ENCODE assay signal across 20 cellular contexts in genomic region chr19:34387446-34387810, GRCh38. TPM values are rescaled to one million over a fixed set of nuclear protein-coding genes. Genes with fewer than 3 reads are reported as not detected.
DNase-seq lines count a peak whose midpoint lies in the region; ATAC-seq, FAIRE-seq and TF ChIP-seq lines count a peak whose summit lies in the region.
"Had no signal": no experiment of that assay in that cellular context is flagged by ENCODE, and none has a peak within 500 bp of the region (broad histone marks: within the 10 kb centered on the region; RNA-seq: fewer than 3 reads in every experiment).

No MANE protein-coding gene starts in this region.

- H3K9me3 ChIP-seq in HEK293 (ENCODE audit: control insufficient read depth, insufficient read depth, low read depth, low read length) (no peaks in the 10 kb centered on the region), GM12878 (replicated peaks; ENCODE audit: control insufficient read depth, insufficient read depth, low read length) (no peaks in the 10 kb centered on the region), ascending aorta (no peaks in the 10 kb centered on the region), Peyer's patch (no peaks in the 10 kb centered on the region)
- H3K9me3 ChIP-seq: Caco-2 had no signal

- DNase-seq in GM12878 (ENCODE audit: low read depth, low spot score) (no peak), mesendoderm (peak; percentile 26), ascending aorta (ENCODE audit: low spot score in 2 of 2) (no peak), activated gamma-delta T cell (lab: John Stamatoyannopoulos, UW) (no peak), NCI-H1092 treated with DMSO at 0.1 percent for 48 hours (lab: John Stamatoyannopoulos, UW) (no peak), Peyer's patch (no peak)
- no peak for DNase-seq in stimulated activated effector memory CD8-positive, alpha-beta T cell treated with anti-CD3 and anti-CD28 coated beads, Interleukin-12 subunit alpha, Interleukin-12 subunit beta, amount 100 ng/mL, for 72 hours (ENCODE audit: low spot score in 2 of 2)
- DNase-seq: C1 segment of cervical spinal cord; CD8-positive, alpha-beta T cell; DMS153; DND-41; GM23248; H9; HFFc6 had no signal

- 100% methylated on average over 1 of the region's 1 CpG for WGBS in GM12878 (ENCODE audit: insufficient coverage, insufficient replicate concordance, low lambda C conversion rate, missing lambda C conversion rate)
- no CpG with 5 or more reads among the region's 1 CpG for WGBS in mesendoderm (ENCODE audit: extremely low coverage, insufficient coverage, low lambda C conversion rate)

- H3K79me2 ChIP-seq in GM12878 (ENCODE audit: control insufficient read depth, insufficient read depth, low read length) (no peaks in the 10 kb centered on the region), mesendoderm (ENCODE audit: control insufficient read depth, insufficient read depth, low read length) (no peaks in the 10 kb centered on the region)

- no TSS peak for BruUV-seq in GM12878 (replicated peaks; lab: Mats Ljungman, UMichigan)

- no peak overlapping the region for H2BK5ac ChIP-seq in mesendoderm (ENCODE audit: low read length)

- TF ChIP-seq RAD21 in GM12878 (IDR thresholded peaks at IDR 0.05; ENCODE audit: insufficient read depth, low read depth, low read length) = no peak

- H3K4me2 ChIP-seq in GM12878 (ENCODE audit: control insufficient read depth, insufficient read depth) (no peak overlapping the region), mesendoderm (ENCODE audit: low read length) (no peak overlapping the region)

- no peak overlapping the region for H3K9ac ChIP-seq in GM12878 (ENCODE audit: control insufficient read depth, insufficient read depth, low read length)
- no peak overlapping the region for H3K9ac ChIP-seq in mesendoderm (ENCODE audit: low read length)
- H3K9ac ChIP-seq: GM23248 had no signal

- TF ChIP-seq POLR2A in GM12878 (IDR thresholded peaks at IDR 0.05; ENCODE audit: low read depth, low read length) (no peak), Peyer's patch (IDR thresholded peaks at IDR 0.05) (no peak)

- no peak for FAIRE-seq in GM12878 (lab: Jason Lieb, UNC)
- FAIRE-seq: G401.6, GM19239, H1 had no signal

- no peak for TF ChIP-seq CTCF in HEK293 (tag by site-specific recombination; IDR thresholded peaks at IDR 0.05)
- no peak for TF ChIP-seq CTCF in GM12878 (IDR thresholded peaks at IDR 0.05 in 2 of 3, conservative IDR thresholded peaks at IDR 0.05 in 1 of 3; ENCODE audit: control insufficient read depth in 2 of 3, extremely low read depth in 1 of 3, insufficient read depth in 1 of 3, low read depth in 3 of 3, low read length in 3 of 3)
- no peak for TF ChIP-seq CTCF in ascending aorta (IDR thresholded peaks at IDR 0.05)
- no peak for TF ChIP-seq CTCF in Peyer's patch (IDR thresholded peaks at IDR 0.05)

- no peak overlapping the region for H3K23ac ChIP-seq in mesendoderm (ENCODE audit: low read length)

- ATAC-seq in GM12878 = no peak
- no peak for ATAC-seq in stimulated activated effector memory CD8-positive, alpha-beta T cell treated with anti-CD3 and anti-CD28 coated beads, Interleukin-12 subunit alpha, Interleukin-12 subunit beta, amount 100 ng/mL, for 72 hours
- ATAC-seq: CD8-positive, alpha-beta T cell; HCT116 had no signal

- H3K4me1 ChIP-seq in HEK293 (ENCODE audit: control insufficient read depth, insufficient read depth, low read length) (no peaks in the 10 kb centered on the region), GM12878 (ENCODE audit: control insufficient read depth, insufficient read depth, low read length) (no peaks in the 10 kb centered on the region), mesendoderm (ENCODE audit: control insufficient read depth, low read depth, low read length) (no peaks in the 10 kb centered on the region), ascending aorta (no peaks in the 10 kb centered on the region), Peyer's patch (no peaks in the 10 kb centered on the region)
- H3K4me1 ChIP-seq: Caco-2 had no signal

- in situ Hi-C loops in GM12878 (cut with MboI) = no loop called here

- H4K8ac ChIP-seq in mesendoderm (ENCODE audit: low read depth, low read length) = no peak overlapping the region

- SMC1A ChIA-PET in GM12878 (lab: Charles Lee; ENCODE audit: uncharacterized antibody, unreplicated experiment) = no interaction called here

- H2BK15ac ChIP-seq in mesendoderm (replicated peaks; ENCODE audit: low read depth) = no peak overlapping the region

- no peak overlapping the region for H3K4me3 Mint-ChIP-seq in stimulated activated effector memory CD8-positive, alpha-beta T cell treated with anti-CD3 and anti-CD28 coated beads, Interleukin-12 subunit alpha, Interleukin-12 subunit beta, amount 100 ng/mL, for 72 hours
- H3K4me3 Mint-ChIP-seq: CD8-positive, alpha-beta T cell; H9; HFFc6 had no signal

- no peak overlapping the region for H3K18ac ChIP-seq in mesendoderm (ENCODE audit: low read length)

- H2AFZ ChIP-seq in GM12878 (ENCODE audit: control insufficient read depth, low read depth, low read length) = no peak overlapping the region
- H2AFZ ChIP-seq: GM23248 had no signal

- H3K27ac ChIP-seq in HEK293 (ENCODE audit: extremely low read depth, low read depth, low read length) = no peak overlapping the region
- H3K27ac ChIP-seq in GM12878 (ENCODE audit: control insufficient read depth, insufficient read depth) = no peak overlapping the region
- no peak overlapping the region for H3K27ac ChIP-seq in mesendoderm (ENCODE audit: low read depth, low read length)
- H3K27ac ChIP-seq in ascending aorta = no peak overlapping the region
- no peak overlapping the region for H3K27ac ChIP-seq in Peyer's patch
- H3K27ac ChIP-seq: GM23248 had no signal

- peak overlapping the region; percentile 65 for H3K27ac Mint-ChIP-seq in stimulated activated effector memory CD8-positive, alpha-beta T cell treated with anti-CD3 and anti-CD28 coated beads, Interleukin-12 subunit alpha, Interleukin-12 subunit beta, amount 100 ng/mL, for 72 hours
- H3K27ac Mint-ChIP-seq: HFFc6 had no signal

- no peak overlapping the region for H4K5ac ChIP-seq in mesendoderm (ENCODE audit: low read length)

- H3K4me3 ChIP-seq in HEK293 (ENCODE audit: low read depth, low read length) (no peak overlapping the region), GM12878 (no peak overlapping the region), mesendoderm (ENCODE audit: low read length) (no peak overlapping the region), ascending aorta (no peak overlapping the region), Peyer's patch (no peak overlapping the region)
- H3K4me3 ChIP-seq: GM23248 had no signal

- H3K56ac ChIP-seq in mesendoderm (ENCODE audit: low read length) = no peak overlapping the region

- peaks cover 76 to 96% of the 10 kb centered on the region in 2 experiments for H3K36me3 ChIP-seq in HEK293 (ENCODE audit: control insufficient read depth in 2 of 2, insufficient read depth in 1 of 2, low read length in 2 of 2)
- peaks cover 44 to 74% of the 10 kb centered on the region in 2 experiments for H3K36me3 ChIP-seq in GM12878 (ENCODE audit: control insufficient read depth in 2 of 2, insufficient read depth in 2 of 2, low read length in 1 of 2)
- peaks cover 21% of the 10 kb centered on the region for H3K36me3 ChIP-seq in mesendoderm (ENCODE audit: control insufficient read depth, insufficient read depth, low read length)
- peaks cover 45 to 74% of the 10 kb centered on the region in 2 donors for H3K36me3 ChIP-seq in ascending aorta
- H3K36me3 ChIP-seq in Peyer's patch = peaks cover 0 to 96% (median 2%) of the 10 kb centered on the region in 3 donors

- POLR2A ChIA-PET in HEK293 (lab: Yijun Ruan, JAX) = no interaction called here
- POLR2A ChIA-PET in GM12878 (lab: Charles Lee) = no interaction called here

- CTCF ChIA-PET in HEK293 (lab: Yijun Ruan, JAX) (no interaction called here), GM12878 (lab: Yijun Ruan, JAX) (no interaction called here)

- H3K9me3 Mint-ChIP-seq in stimulated activated effector memory CD8-positive, alpha-beta T cell treated with anti-CD3 and anti-CD28 coated beads, Interleukin-12 subunit alpha, Interleukin-12 subunit beta, amount 100 ng/mL, for 72 hours = no peaks in the 10 kb centered on the region
- H3K9me3 Mint-ChIP-seq: CD8-positive, alpha-beta T cell; H9; HFFc6 had no signal

- H3K36me3 Mint-ChIP-seq in stimulated activated effector memory CD8-positive, alpha-beta T cell treated with anti-CD3 and anti-CD28 coated beads, Interleukin-12 subunit alpha, Interleukin-12 subunit beta, amount 100 ng/mL, for 72 hours = no peaks in the 10 kb centered on the region

- no peak overlapping the region for H2AK5ac ChIP-seq in mesendoderm (ENCODE audit: low read length)

- no peaks in the 10 kb centered on the region; the same call in 1 of the 2 replicates for H4K20me1 ChIP-seq in GM12878 (ENCODE audit: control insufficient read depth, insufficient read depth)

- TF ChIP-seq EP300 in GM12878 (IDR thresholded peaks at IDR 0.05; ENCODE audit: borderline replicate concordance in 1 of 2, control insufficient read depth in 1 of 2, low read depth in 2 of 2, low read length in 2 of 2) = no peak

- H2BK120ac ChIP-seq in mesendoderm (ENCODE audit: low read depth, low read length) = no peak overlapping the region

- intact Hi-C loops in GM12878 (cut with micrococcal nuclease; ENCODE audit: unreplicated experiment) = no loop called here
- intact Hi-C loops in ascending aorta (cut with DNase I) = no loop called here

- H3K27me3 ChIP-seq in GM12878 (replicated peaks in 1 of 2; ENCODE audit: control insufficient read depth in 2 of 2, insufficient read depth in 2 of 2, low read length in 1 of 2) = no peaks in the 10 kb centered on the region
- no peaks in the 10 kb centered on the region for H3K27me3 ChIP-seq in mesendoderm (ENCODE audit: insufficient read depth, low read length, poor library complexity)
- H3K27me3 ChIP-seq in ascending aorta = no peaks in the 10 kb centered on the region
- no peaks in the 10 kb centered on the region for H3K27me3 ChIP-seq in Peyer's patch

- H3K79me1 ChIP-seq in mesendoderm (ENCODE audit: low read length) = peaks cover 2% of the 10 kb centered on the region

- H3K4ac ChIP-seq in mesendoderm (ENCODE audit: low read depth, low read length) = no peak overlapping the region

- H3K4me1 Mint-ChIP-seq in stimulated activated effector memory CD8-positive, alpha-beta T cell treated with anti-CD3 and anti-CD28 coated beads, Interleukin-12 subunit alpha, Interleukin-12 subunit beta, amount 100 ng/mL, for 72 hours = peaks cover 51% of the 10 kb centered on the region
- H3K4me1 Mint-ChIP-seq: H9 had no signal

- RAD21 ChIA-PET in GM12878 (lab: Charles Lee; ENCODE audit: unreplicated experiment) = no interaction called here

RNA-seq across cellular contexts. Expression of gene PDCD2L, which starts 16.8 kb away (rescaled TPM):
- 19.9 and 25.0 TPM in 2 replicates for total RNA-seq in GM12878 (2013; cell fraction: nucleolus; rRNA removed)
- total RNA-seq in GM12878 (2014; rRNA removed) (34.3 and 36.5 TPM in 2 replicates), GM12878 (2014; rRNA removed; fragmentation: Illumina TruSeq; extraction: Trizol) (27.0 and 31.0 TPM in 2 replicates), GM12878 (2021) (28.0 and 29.9 TPM in 2 replicates), ascending aorta (30.0 TPM), Peyer's patch (10 to 100 TPM in 2 of 4 donors, 1 to 10 TPM in 2; 8.6 to 14.0 (median 10.3) TPM)
- 14.1 TPM for polyA plus RNA-seq in GM12878 (2011; ENCODE audit: low read depth)
- polyA plus RNA-seq in GM12878 (2011; rRNA removed) (41.3 and 47.9 TPM in 2 replicates), GM12878 (2014; fragmentation: Illumina TruSeq; extraction: Trizol) (12.2 and 18.2 TPM in 2 replicates), GM12878 (2014; fragmentation: Nextera tagmentation; extraction: Ambion mirVana) (10 to 100 TPM in 1 of 2 experiments, 1 to 10 TPM in 1; 7.2 to 19.1 TPM), GM12878 (2014; rRNA removed) (32.2 and 32.5 TPM in 2 replicates), GM12878 (2016; fragmentation: Nextera tagmentation; extraction: Ambion mirVana) (10 to 100 TPM; 25.7 to 25.8 TPM)
- polyA plus RNA-seq in GM12878 (2011; cell fraction: cytosol; rRNA removed) = 36.8 and 44.3 TPM in 2 replicates
- 21.6 and 28.4 TPM in 2 replicates for polyA plus RNA-seq in GM12878 (2011; cell fraction: nucleus; rRNA removed)
- 15.9 and 18.3 TPM in 2 replicates for polyA plus RNA-seq in GM12878 (2012)
- 32.1 and 36.2 TPM in 2 replicates for polyA minus RNA-seq in GM12878 (2011; rRNA and poly(A)+ RNA removed)
- polyA minus RNA-seq in GM12878 (2011; cell fraction: cytosol; rRNA and poly(A)+ RNA removed) = 8.7 and 11.1 TPM in 2 replicates
- polyA minus RNA-seq in GM12878 (2011; cell fraction: nucleus; rRNA and poly(A)+ RNA removed) = 5.7 and 10.2 TPM in 2 replicates
- 72.4 TPM for polyA plus RNA-seq in mesendoderm (2013, experiment 1 of 2)
- 67.4 TPM for polyA plus RNA-seq in mesendoderm (2013, experiment 2 of 2)

RNA-seq across cellular contexts. Expression of gene GPI, which starts 22.4 kb away (rescaled TPM):
- total RNA-seq in GM12878 (2013; cell fraction: nucleolus; rRNA removed) = 401 and 455 TPM in 2 replicates
- total RNA-seq in GM12878 (2014; rRNA removed) = 190 and 208 TPM in 2 replicates
- total RNA-seq in GM12878 (2014; rRNA removed; fragmentation: Illumina TruSeq; extraction: Trizol) = 132 and 145 TPM in 2 replicates
- 389 and 390 TPM in 2 replicates for total RNA-seq in GM12878 (2021)
- polyA plus RNA-seq in GM12878 (2011; ENCODE audit: low read depth) = 425 TPM
- polyA plus RNA-seq in GM12878 (2011; rRNA removed) = 73.4 and 161 TPM in 2 replicates
- polyA plus RNA-seq in GM12878 (2011; cell fraction: cytosol; rRNA removed) = 243 and 341 TPM in 2 replicates
- 464 and 522 TPM in 2 replicates for polyA plus RNA-seq in GM12878 (2011; cell fraction: nucleus; rRNA removed)
- 590 and 669 TPM in 2 replicates for polyA plus RNA-seq in GM12878 (2012)
- polyA plus RNA-seq in GM12878 (2014; fragmentation: Illumina TruSeq; extraction: Trizol) = 164 and 308 TPM in 2 replicates
- 100 to 1,000 TPM; 124 to 133 TPM for polyA plus RNA-seq in GM12878 (2014; fragmentation: Nextera tagmentation; extraction: Ambion mirVana)
- 171 and 202 TPM in 2 replicates for polyA plus RNA-seq in GM12878 (2014; rRNA removed)
- 100 to 1,000 TPM; 387 to 400 TPM for polyA plus RNA-seq in GM12878 (2016; fragmentation: Nextera tagmentation; extraction: Ambion mirVana)
- polyA minus RNA-seq in GM12878 (2011; rRNA and poly(A)+ RNA removed) = 290 and 381 TPM in 2 replicates
- 243 and 254 TPM in 2 replicates for polyA minus RNA-seq in GM12878 (2011; cell fraction: cytosol; rRNA and poly(A)+ RNA removed)
- 138 and 217 TPM in 2 replicates for polyA minus RNA-seq in GM12878 (2011; cell fraction: nucleus; rRNA and poly(A)+ RNA removed)
- polyA plus RNA-seq in mesendoderm (2013, experiment 1 of 2) = 123 TPM
- 126 TPM for polyA plus RNA-seq in mesendoderm (2013, experiment 2 of 2)
- 337 TPM for total RNA-seq in ascending aorta
- 100 to 1,000 TPM; 191 to 292 (median 234) TPM for total RNA-seq in Peyer's patch

RNA-seq across cellular contexts. Expression of gene UBA2, which starts 40.8 kb away (rescaled TPM):
- total RNA-seq in GM12878 (2013; cell fraction: nucleolus; rRNA removed) = 87.5 and 121 TPM in 2 replicates
- total RNA-seq in GM12878 (2014; rRNA removed) (80.0 and 103 TPM in 2 replicates), GM12878 (2014; rRNA removed; fragmentation: Illumina TruSeq; extraction: Trizol) (129 and 137 TPM in 2 replicates), GM12878 (2021) (96.3 and 104 TPM in 2 replicates), ascending aorta (162 TPM), Peyer's patch (100 to 1,000 TPM in 1 of 4 donors, 10 to 100 TPM in 3; 34.0 to 102 (median 49.2) TPM)
- polyA plus RNA-seq in GM12878 (2011; ENCODE audit: low read depth) = 57.9 TPM
- polyA plus RNA-seq in GM12878 (2011; rRNA removed) (237 and 372 TPM in 2 replicates), GM12878 (2014; fragmentation: Illumina TruSeq; extraction: Trizol) (117 and 145 TPM in 2 replicates), GM12878 (2014; fragmentation: Nextera tagmentation; extraction: Ambion mirVana) (10 to 100 TPM; 50.6 to 54.2 TPM), GM12878 (2014; rRNA removed) (99.7 and 113 TPM in 2 replicates), GM12878 (2016; fragmentation: Nextera tagmentation; extraction: Ambion mirVana) (100 to 1,000 TPM in 1 of 2 experiments, 10 to 100 TPM in 1; 98.5 to 122 TPM)
- polyA plus RNA-seq in GM12878 (2011; cell fraction: cytosol; rRNA removed) = 117 and 164 TPM in 2 replicates
- 86.3 and 92.6 TPM in 2 replicates for polyA plus RNA-seq in GM12878 (2011; cell fraction: nucleus; rRNA removed)
- 80.0 and 118 TPM in 2 replicates for polyA plus RNA-seq in GM12878 (2012)
- 220 and 320 TPM in 2 replicates for polyA minus RNA-seq in GM12878 (2011; rRNA and poly(A)+ RNA removed)
- 93.0 and 117 TPM in 2 replicates for polyA minus RNA-seq in GM12878 (2011; cell fraction: cytosol; rRNA and poly(A)+ RNA removed)
- 29.6 and 34.7 TPM in 2 replicates for polyA minus RNA-seq in GM12878 (2011; cell fraction: nucleus; rRNA and poly(A)+ RNA removed)
- polyA plus RNA-seq in mesendoderm (2013, experiment 1 of 2) = 201 TPM
- 204 TPM for polyA plus RNA-seq in mesendoderm (2013, experiment 2 of 2)

Comparison
In these comparisons a context has a peak if more than half of its experiments do, and no peak if none do; other contexts are left out.
1. Of the 9 proteins assayed by ChIP-seq in both HEK293 and GM12878: peak only in HEK293: none; only in GM12878: ZNF24; in both: none; in neither: 8.